Comparison of ENCODE assay signal across 11 cellular contexts in the genomic region with DNA sequence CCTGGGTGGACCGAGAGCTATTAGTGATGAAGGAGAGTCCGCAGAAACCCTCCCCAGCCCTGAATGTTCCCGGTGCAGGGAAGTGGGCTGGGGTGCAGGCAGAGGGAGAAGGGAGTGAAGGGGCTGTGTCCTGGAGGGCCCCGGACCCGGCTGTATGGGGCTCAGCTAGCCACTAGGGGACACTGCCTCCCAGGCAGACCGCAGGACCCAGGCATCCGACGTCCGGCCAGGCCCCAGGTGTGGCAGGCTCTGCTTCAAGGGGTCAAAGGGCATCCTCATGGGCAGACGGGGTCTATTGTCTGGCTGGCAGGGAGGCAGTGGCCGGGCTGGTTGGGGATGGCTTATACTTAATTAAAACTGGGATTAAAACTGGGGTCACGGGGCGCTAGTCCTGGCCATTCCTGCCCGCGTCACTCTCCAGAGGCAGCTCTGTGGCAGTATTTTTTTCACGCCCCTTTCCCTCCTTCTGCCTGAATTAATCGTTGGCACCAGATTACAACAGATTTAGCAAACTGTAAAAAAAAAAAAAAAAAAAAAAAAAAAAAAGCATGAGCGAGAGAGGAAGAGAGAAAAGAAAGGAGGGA. TPM values are rescaled to one million over a fixed set of nuclear protein-coding genes. Genes with fewer than 3 reads are reported as not detected.
A peak's percentile ranks its signal among the peaks of the same experiment; 100 is the strongest.
DNase-seq lines count a peak whose midpoint lies in the region; ATAC-seq and TF ChIP-seq lines count a peak whose summit lies in the region.
"Had no signal": no experiment of that assay in that cellular context is flagged by ENCODE, and none has a peak within 500 bp of the region (broad histone marks: within the 10 kb centered on the region; RNA-seq: fewer than 3 reads in every experiment).

No MANE protein-coding gene starts in this region.

- TF ChIP-seq CTCF in neural crest cell (conservative IDR thresholded peaks at IDR 0.05): peak; percentile 59

- ATAC-seq in stimulated activated memory B cell treated with anti-CD40 and anti-IgM and Interleukin-4, amounts not matched to agents 10 μg/mL and 1 μg/mL and 100 μg/mL, for 72 hours: no peak
- no peak for ATAC-seq in GM19452 (IDR thresholded peaks at IDR 0.05; ENCODE audit: unreplicated experiment)

- peak; percentile 62 for DNase-seq in G401 (ENCODE audit: low spot score)
- DNase-seq in NCI-H2171 (lab: John Stamatoyannopoulos, UW): peak; percentile 62
- peak; percentile 80 for DNase-seq in ecto neural progenitor cell (ENCODE audit: low spot score)
- no peak for DNase-seq in neural crest cell (ENCODE audit: low read depth, low spot score)
- no peak for DNase-seq in NCI-H510A (lab: John Stamatoyannopoulos, UW)
- DNase-seq in middle frontal gyrus (ENCODE audit: extremely low spot score, low spot score): no peak
- DNase-seq: activated CD4-positive, CD25-positive, alpha-beta regulatory T cell treated with anti-CD3 and anti-CD28 coated beads, Interleukin-2, amount 50 U/mL, for 72 hours; NCI-H1417 treated with DMSO at 0.1 percent for 48 hours; stimulated activated naive CD4-positive, alpha-beta T cell had no signal

- no peak overlapping the region for H3K27ac Mint-ChIP-seq in neural crest cell (ENCODE audit: unreplicated experiment)
- no peak overlapping the region for H3K27ac Mint-ChIP-seq in stimulated activated memory B cell treated with anti-CD40 and anti-IgM and Interleukin-4, amounts not matched to agents 10 μg/mL and 1 μg/mL and 100 μg/mL, for 72 hours

- peaks cover 33% of the 10 kb centered on the region for H3K27me3 Mint-ChIP-seq in neural crest cell (ENCODE audit: low read depth)
- H3K27me3 Mint-ChIP-seq in stimulated activated memory B cell treated with anti-CD40 and anti-IgM and Interleukin-4, amounts not matched to agents 10 μg/mL and 1 μg/mL and 100 μg/mL, for 72 hours: peaks cover 62% of the 10 kb centered on the region

- H3K36me3 Mint-ChIP-seq in neural crest cell (ENCODE audit: low read depth): no peaks in the 10 kb centered on the region
- no peaks in the 10 kb centered on the region for H3K36me3 Mint-ChIP-seq in stimulated activated memory B cell treated with anti-CD40 and anti-IgM and Interleukin-4, amounts not matched to agents 10 μg/mL and 1 μg/mL and 100 μg/mL, for 72 hours

- H3K9me3 Mint-ChIP-seq in neural crest cell: no peaks in the 10 kb centered on the region
- H3K9me3 Mint-ChIP-seq in stimulated activated memory B cell treated with anti-CD40 and anti-IgM and Interleukin-4, amounts not matched to agents 10 μg/mL and 1 μg/mL and 100 μg/mL, for 72 hours: no peaks in the 10 kb centered on the region

- peaks cover 20% of the 10 kb centered on the region for H3K4me1 Mint-ChIP-seq in neural crest cell
- H3K4me1 Mint-ChIP-seq in stimulated activated memory B cell treated with anti-CD40 and anti-IgM and Interleukin-4, amounts not matched to agents 10 μg/mL and 1 μg/mL and 100 μg/mL, for 72 hours: no peaks in the 10 kb centered on the region

- peak overlapping the region; percentile 38 for H3K4me3 Mint-ChIP-seq in neural crest cell
- no peak overlapping the region for H3K4me3 Mint-ChIP-seq in stimulated activated memory B cell treated with anti-CD40 and anti-IgM and Interleukin-4, amounts not matched to agents 10 μg/mL and 1 μg/mL and 100 μg/mL, for 72 hours

- in situ Hi-C loops in G401 (cut with HindIII; ENCODE audit: low sequenced_read_pairs): no loop called here

RNA-seq across cellular contexts. Expression of gene FLRT1, which starts 5.0 kb away (rescaled TPM):
- not detected in 2 replicates for total RNA-seq in G401 (2014; rRNA removed; shearing (Covaris generic))
- 2.4 and 3.0 TPM in 2 replicates for total RNA-seq in neural crest cell

RNA-seq across cellular contexts. Expression of gene OTUB1, which starts 54.5 kb away (rescaled TPM):
- total RNA-seq in G401 (2014; rRNA removed; shearing (Covaris generic)): 123 and 143 TPM in 2 replicates
- total RNA-seq in neural crest cell: 122 and 124 TPM in 2 replicates

Comparison
In these comparisons a context has a peak if more than half of its experiments do, and no peak if none do; other contexts are left out.
1. DNase-seq: peak in G401 (single experiment), NCI-H2171 (single experiment) and ecto neural progenitor cell (single experiment); none in neural crest cell (single experiment), NCI-H510A (single experiment) and middle frontal gyrus (single experiment).